22 cellular contexts compared by ENCODE assay signal in genomic region chrX:22424141-22424915, GRCh38.
"Had no signal": no experiment of that assay in that cellular context is flagged by ENCODE, and none has a peak within 500 bp of the region (broad histone marks: within the 10 kb centered on the region; RNA-seq: fewer than 3 reads in every experiment).

No MANE protein-coding gene starts in this region.

- H3K4me3 ChIP-seq: esophagus muscularis mucosa, gastroesophageal sphincter, left ventricle myocardium inferior, lower lobe of right lung, spleen had no signal

- H3K27me3 ChIP-seq: esophagus muscularis mucosa, gastroesophageal sphincter, spleen had no signal

- DNase-seq: effector CD4-positive, alpha-beta T cell; endodermal cell; glutamatergic neuron; immature natural killer cell; kidney; left cardiac atrium; left ventricle myocardium inferior; lower lobe of right lung; mesendoderm; naive B cell; posterior cingulate gyrus; spleen; stimulated activated CD4-positive, alpha-beta T cell treated with anti-CD3 and anti-CD28 coated beads, Interleukin-15, amount 100 ng/mL, for 24 hours; stimulated activated CD4-positive, alpha-beta T cell treated with anti-CD3 and anti-CD28 coated beads, Interleukin-1b, Interleukin-23, amount 100 ng/mL, for 48 hours; stimulated activated CD4-positive, alpha-beta T cell treated with anti-CD3 and anti-CD28 coated beads, Interleukin-4, amount 100 ng/mL, for 4 hours; stimulated activated naive CD4-positive, alpha-beta T cell; trophoblast cell had no signal

- H3K27me3 Mint-ChIP-seq: dendritic cell treated with granulocyte-macrophage colony-stimulating factor and Interleukin-4, amounts not matched to agents 40 ng/mL and 50 ng/mL, for 4 days; naive B cell had no signal

- H3K4me1 ChIP-seq: esophagus muscularis mucosa, gastroesophageal sphincter, left ventricle myocardium inferior, lower lobe of right lung, spleen had no signal

- H3K36me3 Mint-ChIP-seq: immature natural killer cell, naive B cell had no signal

- H3K36me3 ChIP-seq: esophagus muscularis mucosa, gastroesophageal sphincter, left ventricle myocardium inferior, lower lobe of right lung, spleen had no signal

- H3K27ac Mint-ChIP-seq: dendritic cell treated with granulocyte-macrophage colony-stimulating factor and Interleukin-4, amounts not matched to agents 40 ng/mL and 50 ng/mL, for 4 days; endodermal cell; immature natural killer cell; naive B cell had no signal

- H3K9me3 Mint-ChIP-seq: endodermal cell had no signal

- H3K4me1 Mint-ChIP-seq: immature natural killer cell, naive B cell, neural crest cell had no signal

- H3K4me3 Mint-ChIP-seq: dendritic cell treated with granulocyte-macrophage colony-stimulating factor and Interleukin-4, amounts not matched to agents 40 ng/mL and 50 ng/mL, for 4 days; endodermal cell; immature natural killer cell; naive B cell; neural crest cell had no signal

- H3K9me3 ChIP-seq: esophagus muscularis mucosa, gastroesophageal sphincter, left ventricle myocardium inferior, lower lobe of right lung, spleen had no signal

- ATAC-seq: gastroesophageal sphincter, left cardiac atrium, lower lobe of right lung, sciatic nerve had no signal

- H3K27ac ChIP-seq: esophagus muscularis mucosa, gastroesophageal sphincter, left ventricle myocardium inferior, lower lobe of right lung, spleen had no signal
